In the genomic region with DNA sequence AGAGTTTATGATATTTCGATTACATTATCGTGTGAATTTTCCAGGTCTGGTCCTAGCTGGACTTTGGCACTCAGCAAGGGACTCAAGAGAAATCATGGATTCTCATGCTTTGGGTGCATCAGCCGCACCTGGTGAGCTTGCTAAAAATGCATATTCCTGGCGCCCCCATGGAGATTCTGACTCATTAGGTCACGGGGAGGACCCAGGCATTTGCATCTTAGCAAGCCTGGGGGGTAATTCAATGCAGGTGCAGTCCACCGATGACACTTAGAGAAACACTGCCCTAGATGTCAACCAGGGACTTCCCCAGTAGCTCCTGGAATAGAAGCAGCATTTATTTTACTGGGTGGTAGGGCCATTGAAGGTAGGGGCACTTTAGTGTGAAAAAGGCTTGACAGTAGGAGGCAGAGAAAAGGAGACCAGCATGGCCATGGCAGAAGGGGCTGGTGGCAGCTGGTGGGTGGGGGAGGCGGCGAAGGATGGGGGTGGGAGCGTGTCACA, we compare ENCODE assay signal across 8 cellular contexts. TPM values are rescaled to one million over a fixed set of nuclear protein-coding genes. Genes with fewer than 3 reads are reported as not detected.
DNase-seq lines count a peak whose midpoint lies in the region; ATAC-seq and TF ChIP-seq lines count a peak whose summit lies in the region.

No MANE protein-coding gene starts in this region.

- H3K4me1 Mint-ChIP-seq in T-helper 1 cell treated with Interleukin-12 subunit alpha and Interleukin-12 subunit beta and Interleukin-4 antibody, amounts not matched to agents 30 μg/mL and 1 μg/mL, for 36 hours (ENCODE audit: low read depth) = peaks cover 50% of the 10 kb centered on the region
- peaks cover 6 to 11% of the 10 kb centered on the region in 2 experiments; a peak in 3 of 4 replicates for H3K4me1 Mint-ChIP-seq in H9

- no peak overlapping the region for H2BK12ac ChIP-seq in trophoblast cell (ENCODE audit: low read length)
- no peak overlapping the region for H2BK12ac ChIP-seq in H9 (ENCODE audit: insufficient read length, low read depth, low read length)

- H2AFZ ChIP-seq in trophoblast cell (ENCODE audit: insufficient read depth, low read length, poor library complexity) = no peak overlapping the region
- H2AFZ ChIP-seq in H9 (ENCODE audit: low read length) = no peak overlapping the region

- H2AK5ac ChIP-seq in trophoblast cell (ENCODE audit: low read length) (no peak overlapping the region), H9 (ENCODE audit: insufficient read length, low read length) (no peak overlapping the region)

- H3K79me1 ChIP-seq in trophoblast cell (ENCODE audit: low read length) (peaks cover 12% of the 10 kb centered on the region), H9 (ENCODE audit: insufficient read depth, low read depth, low read length, poor library complexity, severe bottlenecking) (no peaks in the 10 kb centered on the region)

- no peaks in the 10 kb centered on the region for H3K23me2 ChIP-seq in H9 (ENCODE audit: insufficient read length, low read depth, low read length, poor library complexity, severe bottlenecking)

- no peak overlapping the region for H3K4me3 Mint-ChIP-seq in T-helper 1 cell treated with Interleukin-12 subunit alpha and Interleukin-12 subunit beta and Interleukin-4 antibody, amounts not matched to agents 30 μg/mL and 1 μg/mL, for 36 hours
- no peak overlapping the region for H3K4me3 Mint-ChIP-seq in H9

- H3K23ac ChIP-seq in trophoblast cell (ENCODE audit: low read length) = no peak overlapping the region
- H3K23ac ChIP-seq in H9 (ENCODE audit: insufficient read length, low read depth, low read length) = no peak overlapping the region

- H4K12ac ChIP-seq in trophoblast cell (ENCODE audit: low read depth, low read length) = no peak overlapping the region

- no peaks in the 10 kb centered on the region for H3K9me3 Mint-ChIP-seq in T-helper 1 cell treated with Interleukin-12 subunit alpha and Interleukin-12 subunit beta and Interleukin-4 antibody, amounts not matched to agents 30 μg/mL and 1 μg/mL, for 36 hours
- H3K9me3 Mint-ChIP-seq in H9 = 0 out of 5 replicates have a peak, but pooled peaks cover 0 to 2% of the 10 kb centered on the region in 2 experiments

- no peaks in the 10 kb centered on the region for H3K9me3 ChIP-seq in trophoblast cell (ENCODE audit: insufficient read depth, low read depth, low read length)
- H3K9me3 ChIP-seq in H9 (ENCODE audit: control insufficient read depth, low read depth, low read length) = no peaks in the 10 kb centered on the region

- H3K14ac ChIP-seq in trophoblast cell (ENCODE audit: low read length) = no peak overlapping the region
- H3K14ac ChIP-seq in H9 (ENCODE audit: insufficient read depth, low read length) = no peak overlapping the region

- WGBS in trophoblast cell (ENCODE audit: extremely low coverage, insufficient coverage, insufficient read length) = no CpG with 5 or more reads among the region's 9 CpGs
- WGBS in H9 (ENCODE audit: extremely low coverage, insufficient read length, low lambda C conversion rate) = no CpG with 5 or more reads among the region's 9 CpGs

- TF ChIP-seq CTCF in H9 (conservative IDR thresholded peaks at IDR 0.05) = no peak

- H3K9ac ChIP-seq in trophoblast cell (ENCODE audit: low read length) (no peak overlapping the region), H9 (ENCODE audit: extremely low read depth, insufficient read length, low read length) (no peak overlapping the region)

- H3T11ph ChIP-seq in H9 (ENCODE audit: low read length) = no peak overlapping the region

- H2BK5ac ChIP-seq in trophoblast cell (ENCODE audit: low read depth, low read length, poor library complexity) (no peak overlapping the region), H9 (ENCODE audit: insufficient read length, low read length) (no peak overlapping the region)

- H3K79me2 ChIP-seq in trophoblast cell (ENCODE audit: control insufficient read depth, insufficient read depth, low read length, poor library complexity) (no peaks in the 10 kb centered on the region), H9 (ENCODE audit: insufficient read depth, low read length) (no peaks in the 10 kb centered on the region)

- H4K8ac ChIP-seq in trophoblast cell (ENCODE audit: low read depth, low read length) = no peak overlapping the region
- H4K8ac ChIP-seq in H9 (replicated peaks; ENCODE audit: insufficient read length, low read depth, low read length) = no peak overlapping the region

- H4K91ac ChIP-seq in trophoblast cell (ENCODE audit: low read depth, low read length) (no peak overlapping the region), H9 (ENCODE audit: insufficient read length, low read depth, low read length) (no peak overlapping the region)

- H3K4me3 ChIP-seq in trophoblast cell (ENCODE audit: low read depth, low read length) = no peak overlapping the region

- H3K4me1 ChIP-seq in trophoblast cell (ENCODE audit: control insufficient read depth in 1 of 2, insufficient read depth in 2 of 2, low read length in 2 of 2) = peaks cover 18% of the 10 kb centered on the region in 2 experiments
- H3K4me1 ChIP-seq in H9 (ENCODE audit: insufficient read depth, low read length) = no peaks in the 10 kb centered on the region

- H3K36me3 Mint-ChIP-seq in T-helper 1 cell treated with Interleukin-12 subunit alpha and Interleukin-12 subunit beta and Interleukin-4 antibody, amounts not matched to agents 30 μg/mL and 1 μg/mL, for 36 hours (ENCODE audit: low read depth) = peaks cover 8% of the 10 kb centered on the region
- no peaks in the 10 kb centered on the region; a peak in 1 of 7 replicates for H3K36me3 Mint-ChIP-seq in H9 (ENCODE audit: insufficient read depth in 1 of 3, low read depth in 3 of 3)

- H3K36me3 ChIP-seq in trophoblast cell (ENCODE audit: control insufficient read depth in 1 of 2, insufficient read depth in 2 of 2, low read length in 2 of 2) = no peaks in the 10 kb centered on the region

- no peak overlapping the region for H4K5ac ChIP-seq in H9 (ENCODE audit: insufficient read length, low read depth, low read length)

- no peak overlapping the region for H2BK15ac ChIP-seq in H9 (ENCODE audit: low read depth, low read length)

- H3K18ac ChIP-seq in trophoblast cell (ENCODE audit: low read length) (no peak overlapping the region), H9 (ENCODE audit: insufficient read length, low read depth, low read length) (no peak overlapping the region)

- no peak overlapping the region for H3K27ac ChIP-seq in trophoblast cell (ENCODE audit: low read depth, low read length)
- no peak overlapping the region for H3K27ac ChIP-seq in H9 (ENCODE audit: insufficient read length, low read depth, low read length)

- H3K4me2 ChIP-seq in trophoblast cell (ENCODE audit: low read length) = no peak overlapping the region
- no peak overlapping the region for H3K4me2 ChIP-seq in H9 (ENCODE audit: insufficient read depth, insufficient read length, low read length)

- peak overlapping the region; percentile 67 for H3K27ac Mint-ChIP-seq in T-helper 1 cell treated with Interleukin-12 subunit alpha and Interleukin-12 subunit beta and Interleukin-4 antibody, amounts not matched to agents 30 μg/mL and 1 μg/mL, for 36 hours
- H3K27ac Mint-ChIP-seq in H9 = peak overlapping the region in 1 of 3 experiments; percentile 48; a peak in 2 of 7 replicates

- DNase-seq in T-helper 1 cell = no peak
- DNase-seq in trophoblast cell = peak; percentile 57 to 70
- DNase-seq in anterior cingulate cortex (lab: John Stamatoyannopoulos, UW) = no peak
- no peak for DNase-seq in H9
- DNase-seq in activated effector memory CD4-positive, alpha-beta T cell treated with anti-CD3 and anti-CD28 coated beads, Interleukin-2, amount 50 U/mL, for 16 hours = no peak

- H3K27me3 ChIP-seq in trophoblast cell (ENCODE audit: insufficient read depth, low read length) (no peaks in the 10 kb centered on the region), H9 (ENCODE audit: insufficient read depth, low read length) (no peaks in the 10 kb centered on the region)

- H3K4ac ChIP-seq in trophoblast cell (ENCODE audit: low read depth, low read length) (no peak overlapping the region), H9 (ENCODE audit: low read depth, low read length) (no peak overlapping the region)

- H3K27me3 Mint-ChIP-seq in T-helper 1 cell treated with Interleukin-12 subunit alpha and Interleukin-12 subunit beta and Interleukin-4 antibody, amounts not matched to agents 30 μg/mL and 1 μg/mL, for 36 hours (ENCODE audit: low read depth) = no peaks in the 10 kb centered on the region
- no peaks in the 10 kb centered on the region for H3K27me3 Mint-ChIP-seq in H9 (ENCODE audit: low read depth)

- no peak overlapping the region for H2BK20ac ChIP-seq in H9 (ENCODE audit: low read depth, low read length, poor library complexity, severe bottlenecking)

- no peak overlapping the region for H3K56ac ChIP-seq in H9 (ENCODE audit: insufficient read length, low read depth, low read length)

- ATAC-seq in GM21529 (IDR thresholded peaks at IDR 0.05; ENCODE audit: unreplicated experiment) (peak; percentile 68), HG03460 (IDR thresholded peaks at IDR 0.05; ENCODE audit: unreplicated experiment) (peak; percentile 52)

- H4K20me1 ChIP-seq in H9 (ENCODE audit: control insufficient read depth, insufficient read depth, insufficient read length) = no peaks in the 10 kb centered on the region

- H2BK120ac ChIP-seq in trophoblast cell (ENCODE audit: insufficient read depth, low read length, poor library complexity) (no peak overlapping the region), H9 (ENCODE audit: low read depth, low read length, poor library complexity, severe bottlenecking) (no peak overlapping the region)

RNA-seq across cellular contexts. Expression of a gene that starts 29.9 kb away (rescaled TPM):
- polyA plus RNA-seq in trophoblast cell (2013) = 57.0 and 61.1 TPM in 2 replicates
- total RNA-seq in H9 (2021) = 22.6 and 29.3 TPM in 2 replicates

Comparison
In these comparisons a context has a peak if more than half of its experiments do, and no peak if none do; other contexts are left out.
1. DNase-seq: peak in trophoblast cell (2 of 2); none in T-helper 1 cell (0 of 5), anterior cingulate cortex (0 of 58), H9 (single experiment) and activated effector memory CD4-positive, alpha-beta T cell treated with anti-CD3 and anti-CD28 coated beads, Interleukin-2, amount 50 U/mL, for 16 hours (single experiment).